In the genomic region with DNA sequence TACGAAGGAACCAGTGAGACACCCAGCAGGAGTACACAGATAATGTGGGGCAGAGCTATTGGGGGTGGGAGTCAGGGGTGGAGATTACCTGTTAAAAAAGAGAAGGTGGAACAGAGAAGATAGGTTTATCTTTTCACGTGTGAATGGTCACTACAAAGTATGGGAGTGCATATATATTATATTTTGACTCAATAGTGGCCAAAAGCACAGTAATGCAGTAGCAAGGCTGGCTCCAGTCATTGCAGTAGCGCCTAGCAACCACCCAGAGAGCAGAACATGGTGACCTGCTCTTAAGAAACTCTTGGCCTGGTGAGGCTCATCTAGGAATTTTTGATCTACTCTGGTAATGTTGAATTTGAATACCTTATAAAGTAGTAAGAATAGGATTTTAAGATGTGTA, we compare ENCODE assay signal across 8 cellular contexts. TPM values are rescaled to one million over a fixed set of nuclear protein-coding genes. Genes with fewer than 3 reads are reported as not detected.
DNase-seq lines count a peak whose midpoint lies in the region; ATAC-seq and TF ChIP-seq lines count a peak whose summit lies in the region.

No MANE protein-coding gene starts in this region.

- no peak for ATAC-seq in GM18498 (IDR thresholded peaks at IDR 0.05; ENCODE audit: unreplicated experiment)
- ATAC-seq in HG02973 (IDR thresholded peaks at IDR 0.05; ENCODE audit: unreplicated experiment), result no peak

- peaks cover 5% of the 10 kb centered on the region for H3K4me1 ChIP-seq in mucosa of stomach (ENCODE audit: control insufficient read depth, insufficient read depth, low read length)

- intact Hi-C loops in Calu3 (cut with micrococcal nuclease; ENCODE audit: unreplicated experiment) (no loop called here), MCF 10A (cut with micrococcal nuclease) (loop anchor here (2.0 to 5.0 kb wide), 2 partner anchors 29 to 70 kb away; no protein-coding TSS in a partner anchor)

- H3K27ac Mint-ChIP-seq in Calu3 (ENCODE audit: unreplicated experiment) (peak overlapping the region; percentile 98), MCF 10A (ENCODE audit: low read depth, unreplicated experiment) (peak overlapping the region; percentile 94)

- H3K4me3 Mint-ChIP-seq in Calu3 (ENCODE audit: low read depth, unreplicated experiment) (peak overlapping the region; percentile 87), MCF 10A (ENCODE audit: unreplicated experiment) (peak overlapping the region; percentile 92)

- H3K9ac ChIP-seq in mucosa of stomach (ENCODE audit: low read length), result peak overlapping the region; percentile 80

- no peaks in the 10 kb centered on the region for H3K9me3 Mint-ChIP-seq in Calu3 (ENCODE audit: low read depth, unreplicated experiment)
- no peaks in the 10 kb centered on the region for H3K9me3 Mint-ChIP-seq in MCF 10A (ENCODE audit: unreplicated experiment)

- H3K4me1 Mint-ChIP-seq in Calu3 (ENCODE audit: low read depth, unreplicated experiment) (no peaks in the 10 kb centered on the region), MCF 10A (ENCODE audit: insufficient read depth, unreplicated experiment) (peaks cover 6% of the 10 kb centered on the region)

- H3K27me3 Mint-ChIP-seq in Calu3 (ENCODE audit: unreplicated experiment) (peaks cover 21% of the 10 kb centered on the region), MCF 10A (ENCODE audit: insufficient read depth, unreplicated experiment) (no peaks in the 10 kb centered on the region)

- no peak for TF ChIP-seq CTCF in Calu3 (IDR thresholded peaks at IDR 0.05; ENCODE audit: unreplicated experiment)
- TF ChIP-seq CTCF in MCF 10A (IDR thresholded peaks at IDR 0.05; ENCODE audit: unreplicated experiment), result no peak

- BruUV-seq in Calu3 (replicated peaks; lab: Mats Ljungman, UMichigan) (TSS peak; percentile 56), MCF 10A (replicated peaks; lab: Mats Ljungman, UMichigan) (no TSS peak)

- H3K4me3 ChIP-seq in mucosa of stomach (ENCODE audit: low read length), result peak overlapping the region; percentile 80

- CTCF ChIA-PET in Calu3 (lab: Charles Lee) (interaction anchor here (0.6 to 1.4 kb wide), 3 partner anchors 17 to 1282 kb away, joined by 3 read pairs; no protein-coding TSS in a partner anchor), MCF 10A (lab: Yijun Ruan, JAX) (interaction anchor here (0.6 to 1.5 kb wide), 6 partner anchors 8 to 308 kb away, joined by 3 to 5 read pairs (median 3); no protein-coding TSS in a partner anchor)

- H3K36me3 Mint-ChIP-seq in Calu3 (ENCODE audit: insufficient read depth, unreplicated experiment), result peaks cover 30% of the 10 kb centered on the region
- H3K36me3 Mint-ChIP-seq in MCF 10A (ENCODE audit: insufficient read depth, unreplicated experiment), result peaks cover 29% of the 10 kb centered on the region

- peaks cover 13% of the 10 kb centered on the region for H3K27me3 ChIP-seq in mucosa of stomach (ENCODE audit: control insufficient read depth, insufficient read depth, low read length)

- no peaks in the 10 kb centered on the region for H3K36me3 ChIP-seq in mucosa of stomach (ENCODE audit: control insufficient read depth, insufficient read depth, low read length)

- POLR2A ChIA-PET in MCF 10A (lab: Yijun Ruan, JAX), result interaction anchor here (0.9 to 3.4 kb wide), 8 partner anchors 9 to 67 kb away, joined by 3 to 103 read pairs (median 6); a partner anchor contains a TSS

- DNase-seq in Calu3 (peak; percentile 9), M059J (ENCODE audit: low read depth) (peak; percentile 32), MCF 10A (ENCODE audit: unreplicated experiment) (peak; percentile 19), inferior parietal cortex (ENCODE audit: extremely low spot score) (no peak)
- DNase-seq in activated CD4-positive, CD25-positive, alpha-beta regulatory T cell (lab: John Stamatoyannopoulos, UW), result no peak

- no peaks in the 10 kb centered on the region for H3K9me3 ChIP-seq in mucosa of stomach (ENCODE audit: control insufficient read depth, low read length)

RNA-seq across cellular contexts. Expression of a gene that starts 1.0 kb away (rescaled TPM):
- total RNA-seq in Calu3 (2022) (25.8 and 29.9 TPM in 2 replicates), MCF 10A (2022) (88.3 and 97.2 TPM in 2 replicates)
- total RNA-seq in M059J (2014; rRNA removed; shearing (Covaris generic)), result 16.5 and 24.3 TPM in 2 replicates

RNA-seq across cellular contexts. Expression of a gene that starts 29.9 kb away (rescaled TPM):
- total RNA-seq in Calu3 (2022) (26.0 and 34.8 TPM in 2 replicates), MCF 10A (2022) (14.8 and 21.5 TPM in 2 replicates)
- 19.1 and 26.4 TPM in 2 replicates for total RNA-seq in M059J (2014; rRNA removed; shearing (Covaris generic))

RNA-seq across cellular contexts. Expression of a gene that starts 33.0 kb away (rescaled TPM):
- total RNA-seq in Calu3 (2022), result 0.09 TPM in 1 of 2 replicates, not detected in the other
- not detected in 2 replicates for total RNA-seq in M059J (2014; rRNA removed; shearing (Covaris generic))
- 0.10 and 0.16 TPM in 2 replicates for total RNA-seq in MCF 10A (2022)

Comparison
In these comparisons a context has a peak if more than half of its experiments do, and no peak if none do; other contexts are left out.
1. DNase-seq: peak in Calu3 (single experiment), M059J (single experiment) and MCF 10A (single experiment); none in inferior parietal cortex (single experiment) and activated CD4-positive, CD25-positive, alpha-beta regulatory T cell (0 of 4).